In genomic region chr22:38489142-38489541, GRCh38 we compare ENCODE assay signal across 21 cellular contexts. TPM values are rescaled to one million over a fixed set of nuclear protein-coding genes. Genes with fewer than 3 reads are reported as not detected.
DNase-seq lines count a peak whose midpoint lies in the region; ATAC-seq, FAIRE-seq and TF ChIP-seq lines count a peak whose summit lies in the region.
"Had no signal": no experiment of that assay in that cellular context is flagged by ENCODE, and none has a peak within 500 bp of the region (broad histone marks: within the 10 kb centered on the region; RNA-seq: fewer than 3 reads in every experiment).

No MANE protein-coding gene starts in this region.

- peak overlapping the region; percentile 68 for H3K27ac Mint-ChIP-seq in activated T-helper 17 cell treated with anti-CD3 and anti-CD28 coated beads, Interleukin-2, amount 50 U/mL, for 72 hours
- no peak overlapping the region for H3K27ac Mint-ChIP-seq in neural progenitor cell
- H3K27ac Mint-ChIP-seq in T-cell = no peak overlapping the region

- WGBS in mammary epithelial cell (ENCODE audit: low coverage, missing lambda C conversion rate) = 96% methylated on average over 13 of the region's 17 CpGs

- DNase-seq in activated CD8-positive, alpha-beta memory T cell treated with anti-CD3 and anti-CD28 coated beads for 24 hours = peak; percentile 54
- no peak for DNase-seq in activated CD8-positive, alpha-beta memory T cell treated with anti-CD3 and anti-CD28 coated beads, Interleukin-2, amount 50 U/mL, for 4 hours
- no peak for DNase-seq in neural progenitor cell (ENCODE audit: low spot score)
- DNase-seq in H54 (ENCODE audit: insufficient read length, low spot score) = no peak
- DNase-seq in mammary epithelial cell = no peak
- no peak for DNase-seq in T-cell
- DNase-seq: DND-41, GDM1, H9, MG63, NCI-H1092 treated with DMSO at 0.1 percent for 48 hours, NCI-H1694, NCI-H2107, NCI-H226, NCI-H526, RPMI8226 had no signal

- BruUV-seq in mammary epithelial cell (replicated peaks; lab: Mats Ljungman, UMichigan) = no TSS peak

- H3K9me3 Mint-ChIP-seq in activated T-helper 17 cell treated with anti-CD3 and anti-CD28 coated beads, Interleukin-2, amount 50 U/mL, for 72 hours = no peaks in the 10 kb centered on the region
- H3K9me3 Mint-ChIP-seq in neural progenitor cell = no peaks in the 10 kb centered on the region
- H3K9me3 Mint-ChIP-seq in T-cell = no peaks in the 10 kb centered on the region
- H3K9me3 Mint-ChIP-seq: H9 had no signal

- H4K20me1 ChIP-seq in neural progenitor cell (ENCODE audit: low read depth) = peaks cover 77% of the 10 kb centered on the region
- no peaks in the 10 kb centered on the region for H4K20me1 ChIP-seq in mammary epithelial cell (ENCODE audit: insufficient read depth, low read length)

- dilution Hi-C loops in mammary epithelial cell (cut with HindIII; ENCODE audit: low sequenced_read_pairs) = no loop called here

- H3K4me1 Mint-ChIP-seq in activated T-helper 17 cell treated with anti-CD3 and anti-CD28 coated beads, Interleukin-2, amount 50 U/mL, for 72 hours = peaks cover 26% of the 10 kb centered on the region
- H3K4me1 Mint-ChIP-seq in neural progenitor cell = peaks cover 6% of the 10 kb centered on the region
- H3K4me1 Mint-ChIP-seq in T-cell = peaks cover 47 to 69% (median 57%) of the 10 kb centered on the region in 3 donors

- no peak overlapping the region for H3K4me3 Mint-ChIP-seq in activated T-helper 17 cell treated with anti-CD3 and anti-CD28 coated beads, Interleukin-2, amount 50 U/mL, for 72 hours
- H3K4me3 Mint-ChIP-seq in neural progenitor cell (no peak overlapping the region), T-cell (no peak overlapping the region)
- H3K4me3 Mint-ChIP-seq: H9 had no signal

- H3K79me2 ChIP-seq in neural progenitor cell (ENCODE audit: low read depth) = peaks cover 59% of the 10 kb centered on the region
- peaks cover 60% of the 10 kb centered on the region for H3K79me2 ChIP-seq in mammary epithelial cell (ENCODE audit: insufficient read depth, low read length)

- H3K36me3 ChIP-seq in neural progenitor cell (peaks cover 68% of the 10 kb centered on the region), mammary epithelial cell (ENCODE audit: insufficient read depth, low read length) (peaks cover 80% of the 10 kb centered on the region)

- in situ Hi-C loops in mammary epithelial cell (cut with MboI; ENCODE audit: low sequenced_read_pairs in 2 of 2) = no loop called here

- no peak overlapping the region for H3K4me2 ChIP-seq in neural progenitor cell
- no peak overlapping the region for H3K4me2 ChIP-seq in mammary epithelial cell (ENCODE audit: insufficient read depth, low read depth, low read length)

- peak overlapping the region; percentile 14 for H3K9ac ChIP-seq in neural progenitor cell
- no peak overlapping the region for H3K9ac ChIP-seq in mammary epithelial cell (ENCODE audit: insufficient read depth, low read length)

- H3F3A ChIP-seq in neural progenitor cell (ENCODE audit: low read depth) = peaks cover 100% of the 10 kb centered on the region

- H3K9me3 ChIP-seq in neural progenitor cell (ENCODE audit: low read depth) (no peaks in the 10 kb centered on the region), mammary epithelial cell (replicated peaks; ENCODE audit: insufficient read depth, low read length) (no peaks in the 10 kb centered on the region)
- H3K9me3 ChIP-seq: MG63 had no signal

- H3K4me3 ChIP-seq in neural progenitor cell (no peak overlapping the region), mammary epithelial cell (replicated peaks in 1 of 3; ENCODE audit: insufficient read depth in 1 of 3, low read depth in 2 of 3, low read length in 3 of 3) (no peak overlapping the region)
- H3K4me3 ChIP-seq: MG63 had no signal

- H3K4me1 ChIP-seq in neural progenitor cell (no peaks in the 10 kb centered on the region), mammary epithelial cell (ENCODE audit: insufficient read depth, low read length) (no peaks in the 10 kb centered on the region)

- H2AFZ ChIP-seq in neural progenitor cell (replicated peaks) (no peak overlapping the region), mammary epithelial cell (ENCODE audit: low read depth, low read length) (no peak overlapping the region)

- peaks cover 100% of the 10 kb centered on the region for H3K36me3 Mint-ChIP-seq in activated T-helper 17 cell treated with anti-CD3 and anti-CD28 coated beads, Interleukin-2, amount 50 U/mL, for 72 hours (ENCODE audit: low read depth)
- H3K36me3 Mint-ChIP-seq in neural progenitor cell = peaks cover 64% of the 10 kb centered on the region
- H3K36me3 Mint-ChIP-seq in T-cell = peaks cover 65% of the 10 kb centered on the region

- intact Hi-C loops in mammary epithelial cell (cut with micrococcal nuclease) = no loop called here

- H3K27me3 ChIP-seq in neural progenitor cell = no peaks in the 10 kb centered on the region
- H3K27me3 ChIP-seq in mammary epithelial cell (ENCODE audit: insufficient read depth, low read length) = no peaks in the 10 kb centered on the region
- H3K27me3 ChIP-seq: MG63 had no signal

- H3K27me3 Mint-ChIP-seq in activated T-helper 17 cell treated with anti-CD3 and anti-CD28 coated beads, Interleukin-2, amount 50 U/mL, for 72 hours = no peaks in the 10 kb centered on the region
- H3K27me3 Mint-ChIP-seq in neural progenitor cell (ENCODE audit: insufficient read depth, low read depth) (peaks cover 2% of the 10 kb centered on the region), T-cell (no peaks in the 10 kb centered on the region)

- TF ChIP-seq CTCF in neural progenitor cell (IDR thresholded peaks at IDR 0.05) (no peak), mammary epithelial cell (conservative IDR thresholded peaks at IDR 0.05 in 1 of 2, IDR thresholded peaks at IDR 0.05 in 1 of 2; ENCODE audit: extremely low read depth in 1 of 2, insufficient read depth in 1 of 2, low read depth in 1 of 2, low read length in 2 of 2) (no peak)

- H3K27ac ChIP-seq in neural progenitor cell (peak overlapping the region; percentile 42), mammary epithelial cell (ENCODE audit: insufficient read depth, low read depth, low read length) (no peak overlapping the region)
- H3K27ac ChIP-seq: C4-2B had no signal

- CTCF ChIA-PET in mammary epithelial cell (lab: Charles Lee; ENCODE audit: low non-redundant PET) (no interaction called here), T-cell (lab: Charles Lee) (no interaction called here)

- TF ChIP-seq POLR2A in GM19099 (IDR thresholded peaks at IDR 0.05; ENCODE audit: extremely low read depth, insufficient read length, low read depth) = peak; percentile 5
- TF ChIP-seq POLR2A in H54 (IDR thresholded peaks at IDR 0.05; ENCODE audit: low read depth, low read length) = no peak

- FAIRE-seq in H54 (lab: Jason Lieb, UNC) = no peak

- POLR2A ChIA-PET in T-cell (lab: Charles Lee) = interaction anchor here in 1 of 2 donors (1.4 kb wide), 1 partner anchor 10 kb away, joined by 4 read pairs; no protein-coding TSS in a partner anchor

- no peak for ATAC-seq in activated T-helper 17 cell treated with anti-CD3 and anti-CD28 coated beads, Interleukin-2, amount 50 U/mL, for 72 hours (replicated peaks)
- ATAC-seq in T-cell (replicated peaks in 1 of 4) = no peak

RNA-seq across cellular contexts. Expression of gene DDX17, which starts 17.0 kb away (rescaled TPM):
- total RNA-seq in activated T-helper 17 cell treated with anti-CD3 and anti-CD28 coated beads, Interleukin-2, amount 50 U/mL, for 72 hours = 100 to 1,000 TPM; 373 to 600 TPM
- 621 and 672 TPM in 2 replicates for total RNA-seq in neural progenitor cell (ENCODE audit: low replicate concordance)
- 100 to 1,000 TPM; 235 to 405 TPM for total RNA-seq in mammary epithelial cell
- polyA plus RNA-seq in mammary epithelial cell = 162 TPM
- polyA minus RNA-seq in mammary epithelial cell = 270 TPM
- 100 to 1,000 TPM; 589 to 907 (median 850) TPM for total RNA-seq in T-cell

RNA-seq across cellular contexts. Expression of gene KDELR3, which starts 21.2 kb away (rescaled TPM):
- under 1 TPM; 0.32 to 0.40 TPM for total RNA-seq in activated T-helper 17 cell treated with anti-CD3 and anti-CD28 coated beads, Interleukin-2, amount 50 U/mL, for 72 hours
- total RNA-seq in neural progenitor cell (ENCODE audit: low replicate concordance) = 3.4 and 4.6 TPM in 2 replicates
- 10 to 100 TPM; 12.3 to 18.4 TPM for total RNA-seq in mammary epithelial cell
- 17.8 TPM for polyA plus RNA-seq in mammary epithelial cell
- 5.2 TPM for polyA minus RNA-seq in mammary epithelial cell
- total RNA-seq in T-cell = under 1 TPM in 3 of 5 donors, not detected in 2; 0.20 to 0.29 (median 0.25) TPM
- total RNA-seq: OCI-LY7 had no signal

RNA-seq across cellular contexts. Expression of gene KCNJ4, which starts 34.1 kb away (rescaled TPM):
- not detected for total RNA-seq in activated T-helper 17 cell treated with anti-CD3 and anti-CD28 coated beads, Interleukin-2, amount 50 U/mL, for 72 hours
- total RNA-seq in neural progenitor cell (ENCODE audit: low replicate concordance) (0.82 and 4.6 TPM in 2 replicates), mammary epithelial cell (not detected), T-cell (not detected)
- 0.03 TPM for polyA plus RNA-seq in mammary epithelial cell
- not detected for polyA minus RNA-seq in mammary epithelial cell
- total RNA-seq: A172, OCI-LY7 had no signal
